Comparison of ENCODE assay signal across 24 cellular contexts in the genomic region with DNA sequence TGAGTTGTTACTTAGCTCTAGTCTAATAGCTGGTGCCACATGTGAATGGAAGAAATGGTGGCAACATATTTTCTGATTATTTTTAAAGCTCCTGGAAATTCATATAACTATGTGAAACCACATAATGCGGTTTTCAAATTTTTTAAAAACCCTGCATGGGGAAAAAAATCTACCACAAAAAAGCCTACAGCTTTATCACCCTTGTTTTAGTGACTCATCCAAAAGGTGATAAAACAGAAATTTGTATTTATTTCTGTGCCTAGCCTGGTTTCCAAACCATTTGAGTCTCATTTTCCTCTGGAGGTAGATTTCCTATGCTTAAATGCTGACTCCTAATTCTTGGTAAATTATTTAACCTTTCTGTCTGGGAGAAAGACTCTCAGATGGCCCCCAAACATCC. TPM values are rescaled to one million over a fixed set of nuclear protein-coding genes. Genes with fewer than 3 reads are reported as not detected.
A peak's percentile ranks its signal among the peaks of the same experiment; 100 is the strongest.
DNase-seq lines count a peak whose midpoint lies in the region; ATAC-seq, FAIRE-seq and TF ChIP-seq lines count a peak whose summit lies in the region.
"Had no signal": no experiment of that assay in that cellular context is flagged by ENCODE, and none has a peak within 500 bp of the region (broad histone marks: within the 10 kb centered on the region; RNA-seq: fewer than 3 reads in every experiment).

No MANE protein-coding gene starts in this region.

- H3K9me1 ChIP-seq in K562 (ENCODE audit: control insufficient read depth, insufficient read depth, low read length), result no peaks in the 10 kb centered on the region

- H3K27me3 Mint-ChIP-seq in activated T-cell treated with anti-CD3 and anti-CD28 coated beads, Interleukin-2, amount 50 U/mL, for 24 hours, result no peaks in the 10 kb centered on the region
- H3K27me3 Mint-ChIP-seq in activated T-helper 1 cell treated with anti-CD3 and anti-CD28 coated beads, Interleukin-12 subunit alpha, Interleukin-12 subunit beta, Interleukin-2, Interleukin-4 antibody, amounts not matched to agents 30 ng/mL and 10 ng/mL and 1 ng/mL, durations not matched to agents 14 hours and 24 hours and 36 hours (ENCODE audit: insufficient read depth), result no peaks in the 10 kb centered on the region

- no peak overlapping the region for H2AFZ ChIP-seq in K562 (ENCODE audit: low read depth, low read length)
- H2AFZ ChIP-seq: GM23338 had no signal

- TF ChIP-seq POLR2A in K562 (conservative IDR thresholded peaks at IDR 0.05), result no peak

- H3K4me2 ChIP-seq in K562 (ENCODE audit: insufficient read depth, low read length), result no peak overlapping the region
- H3K4me2 ChIP-seq: A549, GM23338 had no signal

- H3K4me3 Mint-ChIP-seq in activated T-cell treated with anti-CD3 and anti-CD28 coated beads, Interleukin-2, amount 50 U/mL, for 24 hours, result peak overlapping the region; percentile 1
- peak overlapping the region; percentile 27 for H3K4me3 Mint-ChIP-seq in activated T-helper 1 cell treated with anti-CD3 and anti-CD28 coated beads, Interleukin-12 subunit alpha, Interleukin-12 subunit beta, Interleukin-2, Interleukin-4 antibody, amounts not matched to agents 30 ng/mL and 10 ng/mL and 1 ng/mL, durations not matched to agents 14 hours and 24 hours and 36 hours
- no peak overlapping the region for H3K4me3 Mint-ChIP-seq in stimulated activated effector memory CD8-positive, alpha-beta T cell treated with anti-CD3 and anti-CD28 coated beads, Interleukin-12 subunit alpha, Interleukin-12 subunit beta, amount 100 ng/mL, for 72 hours
- H3K4me3 Mint-ChIP-seq: GM23338 had no signal

- H3K27ac Mint-ChIP-seq in activated T-cell treated with anti-CD3 and anti-CD28 coated beads, Interleukin-2, amount 50 U/mL, for 24 hours, result peak overlapping the region; percentile 76
- H3K27ac Mint-ChIP-seq in activated T-helper 1 cell treated with anti-CD3 and anti-CD28 coated beads, Interleukin-12 subunit alpha, Interleukin-12 subunit beta, Interleukin-2, Interleukin-4 antibody, amounts not matched to agents 30 ng/mL and 10 ng/mL and 1 ng/mL, durations not matched to agents 14 hours and 24 hours and 36 hours, result peak overlapping the region; percentile 86
- H3K27ac Mint-ChIP-seq in stimulated activated effector memory CD8-positive, alpha-beta T cell treated with anti-CD3 and anti-CD28 coated beads, Interleukin-12 subunit alpha, Interleukin-12 subunit beta, amount 100 ng/mL, for 72 hours, result peak overlapping the region; percentile 10
- H3K27ac Mint-ChIP-seq: GM23338 had no signal

- no peak for DNase-seq in activated T-cell treated with anti-CD3 and anti-CD28 coated beads, Interleukin-2, amount 50 U/mL, for 24 hours
- no peak for DNase-seq in activated T-cell treated with anti-CD3 and anti-CD28 coated beads, Interleukin-2, amount 50 U/mL, for 48 hours
- no peak for DNase-seq in activated T-helper 1 cell treated with anti-CD3 and anti-CD28 coated beads, Interleukin-12 subunit alpha, Interleukin-12 subunit beta, Interleukin-2, Interleukin-4 antibody, amounts not matched to agents 30 ng/mL and 10 ng/mL and 1 ng/mL, durations not matched to agents 14 hours and 24 hours and 36 hours (ENCODE audit: low spot score)
- no peak for DNase-seq in K562 (ENCODE audit: extremely low read depth in 1 of 4, low spot score in 3 of 4)
- DNase-seq in stimulated activated effector memory CD8-positive, alpha-beta T cell treated with anti-CD3 and anti-CD28 coated beads, Interleukin-12 subunit alpha, Interleukin-12 subunit beta, amount 100 ng/mL, for 72 hours (ENCODE audit: low spot score in 2 of 2), result no peak
- DNase-seq in GOT3 (lab: John Stamatoyannopoulos, UW), result no peak
- DNase-seq in HuH-7.5 (ENCODE audit: low spot score), result no peak
- DNase-seq: BE2C; DMS53; GDM1; KBM-7; MM.1S; NCI-H1092 treated with DMSO at 0.1 percent for 48 hours; NCI-H1436 treated with DMSO at 0.1 percent for 48 hours; NCI-H2029; NCI-H2227 treated with DMSO at 0.1 percent for 48 hours; NCI-H510A treated with DMSO at 0.1 percent for 48 hours; NCI-H748 treated with DMSO at 0.1 percent for 48 hours; NK-92 treated with Interleukin-12 subunit alpha and Interleukin-12 subunit beta, amount 100 ng/mL, for 24 hours had no signal

- no peak for ATAC-seq in K562
- peak; percentile 15 for ATAC-seq in stimulated activated effector memory CD8-positive, alpha-beta T cell treated with anti-CD3 and anti-CD28 coated beads, Interleukin-12 subunit alpha, Interleukin-12 subunit beta, amount 100 ng/mL, for 72 hours
- no peak for ATAC-seq in GM18502 (IDR thresholded peaks at IDR 0.05; ENCODE audit: poor library complexity, unreplicated experiment)
- ATAC-seq: A549, GM23338, Panc1 had no signal

- CTCF ChIA-PET in K562 (lab: Yijun Ruan, JAX; ENCODE audit: low intra/inter-chr PET ratio), result no interaction called here

- no peak for TF ChIP-seq EP300 in K562 (IDR thresholded peaks at IDR 0.05; ENCODE audit: low read length)

- TF ChIP-seq CTCF in K562 (IDR thresholded peaks at IDR 0.05 in 2 of 3, conservative IDR thresholded peaks at IDR 0.05 in 1 of 3; ENCODE audit: insufficient read depth in 2 of 3, low read depth in 1 of 3, low read length in 3 of 3), result no peak

- no peaks in the 10 kb centered on the region for H3K36me3 ChIP-seq in K562 (ENCODE audit: control insufficient read depth, insufficient read depth, low read length)
- H3K36me3 ChIP-seq: BE2C had no signal

- intact Hi-C loops in activated T-helper 1 cell treated with anti-CD3 and anti-CD28 coated beads, Interleukin-12 subunit alpha, Interleukin-12 subunit beta, Interleukin-2, Interleukin-4 antibody, amounts not matched to agents 30 ng/mL and 10 ng/mL and 1 ng/mL, durations not matched to agents 14 hours and 24 hours and 36 hours (cut with micrococcal nuclease), result loop anchor here (5.0 to 10.0 kb wide), 4 partner anchors 1032 to 1475 kb away; no protein-coding TSS in a partner anchor
- intact Hi-C loops in K562 (cut with micrococcal nuclease), result loop anchor here (10.0 kb wide), 2 partner anchors 885 to 1275 kb away; no protein-coding TSS in a partner anchor

- in situ Hi-C loops in K562 (cut with MboI), result no loop called here

- H3K27me3 ChIP-seq in K562 (ENCODE audit: control insufficient read depth in 2 of 2, insufficient read depth in 2 of 2, low read length in 2 of 2), result no peaks in the 10 kb centered on the region
- H3K27me3 ChIP-seq: BE2C had no signal

- peaks cover 10% of the 10 kb centered on the region for H3K79me2 ChIP-seq in K562 (ENCODE audit: control insufficient read depth, insufficient read depth, low read length)

- H3K9me3 ChIP-seq in K562 (replicated peaks; ENCODE audit: control insufficient read depth, insufficient read depth, low read depth, low read length), result no peaks in the 10 kb centered on the region
- H3K9me3 ChIP-seq: A549, BE2C had no signal

- WGBS in K562 (ENCODE audit: insufficient coverage, low coverage, missing lambda C conversion rate), result 56% methylated on average over 1 of the region's 1 CpG

- H3K36me3 Mint-ChIP-seq in activated T-cell treated with anti-CD3 and anti-CD28 coated beads, Interleukin-2, amount 50 U/mL, for 24 hours (ENCODE audit: low read depth), result peaks cover 1% of the 10 kb centered on the region
- H3K36me3 Mint-ChIP-seq in activated T-helper 1 cell treated with anti-CD3 and anti-CD28 coated beads, Interleukin-12 subunit alpha, Interleukin-12 subunit beta, Interleukin-2, Interleukin-4 antibody, amounts not matched to agents 30 ng/mL and 10 ng/mL and 1 ng/mL, durations not matched to agents 14 hours and 24 hours and 36 hours (ENCODE audit: low read depth), result peaks cover 18% of the 10 kb centered on the region
- H3K36me3 Mint-ChIP-seq in stimulated activated effector memory CD8-positive, alpha-beta T cell treated with anti-CD3 and anti-CD28 coated beads, Interleukin-12 subunit alpha, Interleukin-12 subunit beta, amount 100 ng/mL, for 72 hours, result peaks cover 6% of the 10 kb centered on the region

- FAIRE-seq in K562 (lab: Jason Lieb, UNC), result no peak
- FAIRE-seq: A549, D721Med had no signal

- H3K9ac ChIP-seq in K562 (ENCODE audit: insufficient read depth in 1 of 2, low read depth in 2 of 2, low read length in 2 of 2), result no peak overlapping the region

- POLR2A ChIA-PET in K562 (lab: Yijun Ruan, JAX), result interaction anchor here (1.6 kb wide), 1 partner anchor 11 kb away, joined by 6 read pairs; no protein-coding TSS in a partner anchor

- peaks cover 65% of the 10 kb centered on the region for H3K4me1 Mint-ChIP-seq in activated T-cell treated with anti-CD3 and anti-CD28 coated beads, Interleukin-2, amount 50 U/mL, for 24 hours (ENCODE audit: low read depth)
- peaks cover 70% of the 10 kb centered on the region for H3K4me1 Mint-ChIP-seq in activated T-helper 1 cell treated with anti-CD3 and anti-CD28 coated beads, Interleukin-12 subunit alpha, Interleukin-12 subunit beta, Interleukin-2, Interleukin-4 antibody, amounts not matched to agents 30 ng/mL and 10 ng/mL and 1 ng/mL, durations not matched to agents 14 hours and 24 hours and 36 hours (ENCODE audit: low read depth)
- peaks cover 53% of the 10 kb centered on the region for H3K4me1 Mint-ChIP-seq in stimulated activated effector memory CD8-positive, alpha-beta T cell treated with anti-CD3 and anti-CD28 coated beads, Interleukin-12 subunit alpha, Interleukin-12 subunit beta, amount 100 ng/mL, for 72 hours

- no peak overlapping the region for H3K4me3 ChIP-seq in K562
- H3K4me3 ChIP-seq: A549, GM23338 had no signal

- BruUV-seq in K562 (replicated peaks; lab: Mats Ljungman, UMichigan), result no TSS peak

- no peak overlapping the region for H3K27ac ChIP-seq in K562 (ENCODE audit: extremely low read depth, low read depth, low read length)
- H3K27ac ChIP-seq: A549 had no signal

- no peaks in the 10 kb centered on the region for H3K9me3 Mint-ChIP-seq in activated T-cell treated with anti-CD3 and anti-CD28 coated beads, Interleukin-2, amount 50 U/mL, for 24 hours
- no peaks in the 10 kb centered on the region for H3K9me3 Mint-ChIP-seq in activated T-helper 1 cell treated with anti-CD3 and anti-CD28 coated beads, Interleukin-12 subunit alpha, Interleukin-12 subunit beta, Interleukin-2, Interleukin-4 antibody, amounts not matched to agents 30 ng/mL and 10 ng/mL and 1 ng/mL, durations not matched to agents 14 hours and 24 hours and 36 hours
- no peaks in the 10 kb centered on the region for H3K9me3 Mint-ChIP-seq in stimulated activated effector memory CD8-positive, alpha-beta T cell treated with anti-CD3 and anti-CD28 coated beads, Interleukin-12 subunit alpha, Interleukin-12 subunit beta, amount 100 ng/mL, for 72 hours
- H3K9me3 Mint-ChIP-seq: GM23338 had no signal

- H4K20me1 ChIP-seq in K562 (replicated peaks; ENCODE audit: control insufficient read depth, insufficient read depth, low read length), result no peaks in the 10 kb centered on the region

- TF ChIP-seq RAD21 in K562 (CRISPR knock-in tag; conservative IDR thresholded peaks at IDR 0.05 in 1 of 2, IDR thresholded peaks at IDR 0.05 in 1 of 2), result no peak

- peaks cover 6 to 12% of the 10 kb centered on the region in 2 experiments for H3K4me1 ChIP-seq in K562 (replicated peaks in 1 of 2; ENCODE audit: control insufficient read depth in 2 of 2, insufficient read depth in 2 of 2, low read length in 2 of 2)

RNA-seq across cellular contexts. Expression of gene FBXO30, which starts 5.4 kb away (rescaled TPM):
- total RNA-seq in activated T-helper 1 cell treated with anti-CD3 and anti-CD28 coated beads, Interleukin-12 subunit alpha, Interleukin-12 subunit beta, Interleukin-2, Interleukin-4 antibody, amounts not matched to agents 30 ng/mL and 10 ng/mL and 1 ng/mL, durations not matched to agents 14 hours and 24 hours and 36 hours, result 8.8 TPM in 2 replicates
- 6.6 and 33.3 TPM in 2 replicates for total RNA-seq in K562 (2011; cell fraction: chromatin; rRNA removed; ENCODE audit: low replicate concordance)
- total RNA-seq in K562 (2011; cell fraction: nucleolus; rRNA removed), result 3.3 and 6.4 TPM in 2 replicates
- 13.1 and 22.1 TPM in 2 replicates for total RNA-seq in K562 (2011; cell fraction: nucleoplasm; rRNA removed)
- 5.5 and 5.9 TPM in 2 replicates for total RNA-seq in K562 (2014; rRNA removed)
- 9.4 and 10.0 TPM in 2 replicates for total RNA-seq in K562 (2014; rRNA removed; fragmentation: Illumina TruSeq; extraction: Trizol)
- 6.7 and 7.1 TPM in 2 replicates for total RNA-seq in K562 (2015; rRNA removed; fragmentation: Illumina TruSeq; extraction: Trizol)
- 11.1 and 11.8 TPM in 2 replicates for total RNA-seq in K562 (2021)
- polyA plus RNA-seq in K562 (2011; rRNA removed), result 9.0 and 12.8 TPM in 2 replicates
- polyA plus RNA-seq in K562 (2011; cell fraction: cytosol; rRNA removed), result 1.8 and 4.4 TPM in 2 replicates
- polyA plus RNA-seq in K562 (2011; cell fraction: nucleus; rRNA removed), result 4.8 and 6.1 TPM in 2 replicates
- 6.8 and 7.8 TPM in 2 replicates for polyA plus RNA-seq in K562 (2012)
- 9.6 and 10.0 TPM in 2 replicates for polyA plus RNA-seq in K562 (2014; fragmentation: Illumina TruSeq; extraction: Trizol)
- polyA plus RNA-seq in K562 (2014; fragmentation: Nextera tagmentation; extraction: Ambion mirVana), result 1 to 10 TPM; 3.6 to 3.7 TPM
- polyA plus RNA-seq in K562 (2014; rRNA removed), result 6.7 and 7.1 TPM in 2 replicates
- polyA minus RNA-seq in K562 (2011; rRNA and poly(A)+ RNA removed), result 27.3 and 27.8 TPM in 2 replicates
- polyA minus RNA-seq in K562 (2011; cell fraction: cytosol; rRNA and poly(A)+ RNA removed), result 5.6 and 7.0 TPM in 2 replicates
- polyA minus RNA-seq in K562 (2011; cell fraction: nucleus; rRNA and poly(A)+ RNA removed), result 13.2 and 24.0 TPM in 2 replicates

Comparison
In these comparisons a context has a peak if more than half of its experiments do, and no peak if none do; other contexts are left out.
1. H3K27ac Mint-ChIP-seq: peak in every context shown above with its lines; median percentile 86 in activated T-helper 1 cell treated with anti-CD3 and anti-CD28 coated beads, Interleukin-12 subunit alpha, Interleukin-12 subunit beta, Interleukin-2, Interleukin-4 antibody, amounts not matched to agents 30 ng/mL and 10 ng/mL and 1 ng/mL, durations not matched to agents 14 hours and 24 hours and 36 hours; 76 in activated T-cell treated with anti-CD3 and anti-CD28 coated beads, Interleukin-2, amount 50 U/mL, for 24 hours; 10 in stimulated activated effector memory CD8-positive, alpha-beta T cell treated with anti-CD3 and anti-CD28 coated beads, Interleukin-12 subunit alpha, Interleukin-12 subunit beta, amount 100 ng/mL, for 72 hours.